In the genomic region with DNA sequence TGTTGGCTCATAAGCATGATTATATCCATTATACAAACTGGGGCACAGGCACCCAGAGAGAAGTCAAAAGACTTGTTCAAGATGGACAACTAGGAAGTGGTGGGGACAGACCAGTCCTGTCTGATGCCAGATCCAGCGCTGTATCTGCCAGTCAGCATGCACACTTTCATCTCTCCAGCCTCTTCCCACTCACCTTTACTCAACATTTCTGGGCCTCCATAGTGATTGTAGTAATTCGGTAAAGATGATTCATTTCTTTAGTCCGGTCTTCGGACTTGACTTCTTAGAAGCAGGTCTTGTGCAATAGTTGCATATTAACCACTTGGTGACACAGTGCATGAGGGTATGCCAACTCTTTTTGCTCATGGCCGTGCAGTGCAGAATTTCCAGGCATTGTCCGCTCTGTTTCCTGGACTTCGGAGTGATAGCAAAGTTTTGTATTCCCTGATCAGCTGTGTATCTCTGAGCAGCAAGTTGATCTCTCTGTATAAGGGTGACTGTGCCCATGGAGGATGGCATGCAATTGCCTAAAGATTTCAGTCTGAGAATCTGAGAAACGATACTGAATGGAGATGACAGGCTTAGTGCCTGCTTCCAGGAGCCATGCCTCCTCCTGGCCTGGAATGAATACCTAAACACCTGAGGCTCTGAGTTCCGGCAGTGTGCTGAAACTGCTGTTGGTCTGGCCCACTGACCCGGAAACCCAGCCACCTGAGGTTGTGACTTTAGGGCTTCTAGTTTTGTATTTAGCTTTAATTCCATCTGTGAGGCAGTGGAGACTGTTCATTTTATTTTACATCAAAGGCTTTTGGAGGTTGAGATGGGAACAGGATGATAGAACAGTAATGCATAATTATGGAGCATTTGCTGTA, we compare ENCODE assay signal across 1 cellular context.
TF ChIP-seq lines count a peak whose summit lies in the region.

No MANE protein-coding gene starts in this region.

TF ChIP-seq in GM23338, 12 proteins besides CTCF, POLR2A, EP300 and RAD21 (continued from another document):
- TF ChIP-seq, protein P1, sequence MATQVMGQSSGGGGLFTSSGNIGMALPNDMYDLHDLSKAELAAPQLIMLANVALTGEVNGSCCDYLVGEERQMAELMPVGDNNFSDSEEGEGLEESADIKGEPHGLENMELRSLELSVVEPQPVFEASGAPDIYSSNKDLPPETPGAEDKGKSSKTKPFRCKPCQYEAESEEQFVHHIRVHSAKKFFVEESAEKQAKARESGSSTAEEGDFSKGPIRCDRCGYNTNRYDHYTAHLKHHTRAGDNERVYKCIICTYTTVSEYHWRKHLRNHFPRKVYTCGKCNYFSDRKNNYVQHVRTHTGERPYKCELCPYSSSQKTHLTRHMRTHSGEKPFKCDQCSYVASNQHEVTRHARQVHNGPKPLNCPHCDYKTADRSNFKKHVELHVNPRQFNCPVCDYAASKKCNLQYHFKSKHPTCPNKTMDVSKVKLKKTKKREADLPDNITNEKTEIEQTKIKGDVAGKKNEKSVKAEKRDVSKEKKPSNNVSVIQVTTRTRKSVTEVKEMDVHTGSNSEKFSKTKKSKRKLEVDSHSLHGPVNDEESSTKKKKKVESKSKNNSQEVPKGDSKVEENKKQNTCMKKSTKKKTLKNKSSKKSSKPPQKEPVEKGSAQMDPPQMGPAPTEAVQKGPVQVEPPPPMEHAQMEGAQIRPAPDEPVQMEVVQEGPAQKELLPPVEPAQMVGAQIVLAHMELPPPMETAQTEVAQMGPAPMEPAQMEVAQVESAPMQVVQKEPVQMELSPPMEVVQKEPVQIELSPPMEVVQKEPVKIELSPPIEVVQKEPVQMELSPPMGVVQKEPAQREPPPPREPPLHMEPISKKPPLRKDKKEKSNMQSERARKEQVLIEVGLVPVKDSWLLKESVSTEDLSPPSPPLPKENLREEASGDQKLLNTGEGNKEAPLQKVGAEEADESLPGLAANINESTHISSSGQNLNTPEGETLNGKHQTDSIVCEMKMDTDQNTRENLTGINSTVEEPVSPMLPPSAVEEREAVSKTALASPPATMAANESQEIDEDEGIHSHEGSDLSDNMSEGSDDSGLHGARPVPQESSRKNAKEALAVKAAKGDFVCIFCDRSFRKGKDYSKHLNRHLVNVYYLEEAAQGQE (IDR thresholded peaks at IDR 0.05; ENCODE audit: unreplicated experiment) = no peak
- TF ChIP-seq EZH2 (IDR thresholded peaks at IDR 0.05; ENCODE audit: low read depth, unreplicated experiment) (no peak), CREB1 (CRISPR knock-in tag; IDR thresholded peaks at IDR 0.05; ENCODE audit: low read depth) (no peak)
- TF ChIP-seq, protein P2, sequence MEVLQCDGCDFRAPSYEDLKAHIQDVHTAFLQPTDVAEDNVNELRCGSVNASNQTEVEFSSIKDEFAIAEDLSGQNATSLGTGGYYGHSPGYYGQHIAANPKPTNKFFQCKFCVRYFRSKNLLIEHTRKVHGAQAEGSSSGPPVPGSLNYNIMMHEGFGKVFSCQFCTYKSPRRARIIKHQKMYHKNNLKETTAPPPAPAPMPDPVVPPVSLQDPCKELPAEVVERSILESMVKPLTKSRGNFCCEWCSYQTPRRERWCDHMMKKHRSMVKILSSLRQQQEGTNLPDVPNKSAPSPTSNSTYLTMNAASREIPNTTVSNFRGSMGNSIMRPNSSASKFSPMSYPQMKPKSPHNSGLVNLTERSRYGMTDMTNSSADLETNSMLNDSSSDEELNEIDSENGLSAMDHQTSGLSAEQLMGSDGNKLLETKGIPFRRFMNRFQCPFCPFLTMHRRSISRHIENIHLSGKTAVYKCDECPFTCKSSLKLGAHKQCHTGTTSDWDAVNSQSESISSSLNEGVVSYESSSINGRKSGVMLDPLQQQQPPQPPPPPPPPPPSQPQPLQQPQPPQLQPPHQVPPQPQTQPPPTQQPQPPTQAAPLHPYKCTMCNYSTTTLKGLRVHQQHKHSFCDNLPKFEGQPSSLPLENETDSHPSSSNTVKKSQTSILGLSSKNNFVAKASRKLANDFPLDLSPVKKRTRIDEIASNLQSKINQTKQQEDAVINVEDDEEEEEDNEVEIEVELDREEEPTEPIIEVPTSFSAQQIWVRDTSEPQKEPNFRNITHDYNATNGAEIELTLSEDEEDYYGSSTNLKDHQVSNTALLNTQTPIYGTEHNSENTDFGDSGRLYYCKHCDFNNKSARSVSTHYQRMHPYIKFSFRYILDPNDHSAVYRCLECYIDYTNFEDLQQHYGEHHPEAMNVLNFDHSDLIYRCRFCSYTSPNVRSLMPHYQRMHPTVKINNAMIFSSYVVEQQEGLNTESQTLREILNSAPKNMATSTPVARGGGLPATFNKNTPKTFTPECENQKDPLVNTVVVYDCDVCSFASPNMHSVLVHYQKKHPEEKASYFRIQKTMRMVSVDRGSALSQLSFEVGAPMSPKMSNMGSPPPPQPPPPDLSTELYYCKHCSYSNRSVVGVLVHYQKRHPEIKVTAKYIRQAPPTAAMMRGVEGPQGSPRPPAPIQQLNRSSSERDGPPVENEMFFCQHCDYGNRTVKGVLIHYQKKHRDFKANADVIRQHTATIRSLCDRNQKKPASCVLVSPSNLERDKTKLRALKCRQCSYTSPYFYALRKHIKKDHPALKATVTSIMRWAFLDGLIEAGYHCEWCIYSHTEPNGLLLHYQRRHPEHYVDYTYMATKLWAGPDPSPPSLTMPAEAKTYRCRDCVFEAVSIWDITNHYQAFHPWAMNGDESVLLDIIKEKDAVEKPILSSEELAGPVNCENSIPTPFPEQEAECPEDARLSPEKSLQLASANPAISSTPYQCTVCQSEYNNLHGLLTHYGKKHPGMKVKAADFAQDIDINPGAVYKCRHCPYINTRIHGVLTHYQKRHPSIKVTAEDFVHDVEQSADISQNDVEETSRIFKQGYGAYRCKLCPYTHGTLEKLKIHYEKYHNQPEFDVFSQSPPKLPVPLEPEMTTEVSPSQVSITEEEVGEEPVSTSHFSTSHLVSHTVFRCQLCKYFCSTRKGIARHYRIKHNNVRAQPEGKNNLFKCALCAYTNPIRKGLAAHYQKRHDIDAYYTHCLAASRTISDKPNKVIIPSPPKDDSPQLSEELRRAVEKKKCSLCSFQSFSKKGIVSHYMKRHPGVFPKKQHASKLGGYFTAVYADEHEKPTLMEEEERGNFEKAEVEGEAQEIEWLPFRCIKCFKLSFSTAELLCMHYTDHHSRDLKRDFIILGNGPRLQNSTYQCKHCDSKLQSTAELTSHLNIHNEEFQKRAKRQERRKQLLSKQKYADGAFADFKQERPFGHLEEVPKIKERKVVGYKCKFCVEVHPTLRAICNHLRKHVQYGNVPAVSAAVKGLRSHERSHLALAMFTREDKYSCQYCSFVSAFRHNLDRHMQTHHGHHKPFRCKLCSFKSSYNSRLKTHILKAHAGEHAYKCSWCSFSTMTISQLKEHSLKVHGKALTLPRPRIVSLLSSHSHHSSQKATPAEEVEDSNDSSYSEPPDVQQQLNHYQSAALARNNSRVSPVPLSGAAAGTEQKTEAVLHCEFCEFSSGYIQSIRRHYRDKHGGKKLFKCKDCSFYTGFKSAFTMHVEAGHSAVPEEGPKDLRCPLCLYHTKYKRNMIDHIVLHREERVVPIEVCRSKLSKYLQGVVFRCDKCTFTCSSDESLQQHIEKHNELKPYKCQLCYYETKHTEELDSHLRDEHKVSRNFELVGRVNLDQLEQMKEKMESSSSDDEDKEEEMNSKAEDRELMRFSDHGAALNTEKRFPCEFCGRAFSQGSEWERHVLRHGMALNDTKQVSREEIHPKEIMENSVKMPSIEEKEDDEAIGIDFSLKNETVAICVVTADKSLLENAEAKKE (CRISPR knock-in tag; IDR thresholded peaks at IDR 0.05) = no peak
